In genomic region chr5:149143470-149143869, GRCh38 we compare ENCODE assay signal across 11 cellular contexts. TPM values are rescaled to one million over a fixed set of nuclear protein-coding genes. Genes with fewer than 3 reads are reported as not detected.
DNase-seq lines count a peak whose midpoint lies in the region; TF ChIP-seq lines count a peak whose summit lies in the region.
"Had no signal": no experiment of that assay in that cellular context is flagged by ENCODE, and none has a peak within 500 bp of the region (broad histone marks: within the 10 kb centered on the region; RNA-seq: fewer than 3 reads in every experiment).

No MANE protein-coding gene starts in this region.

- peak overlapping the region; percentile 72 for H3K9ac ChIP-seq in adipocyte (ENCODE audit: low read length)
- H3K9ac ChIP-seq in fibroblast of lung (ENCODE audit: insufficient read depth, low read length): no peak overlapping the region
- H3K9ac ChIP-seq in neural cell (ENCODE audit: low read length): no peak overlapping the region
- H3K9ac ChIP-seq in neuronal stem cell (ENCODE audit: low read depth, low read length, poor library complexity): no peak overlapping the region

- no peaks in the 10 kb centered on the region for H3K9me3 ChIP-seq in adipocyte (ENCODE audit: control insufficient read depth, low read length)
- no peaks in the 10 kb centered on the region for H3K9me3 ChIP-seq in fibroblast of lung (ENCODE audit: control insufficient read depth, insufficient read depth, low read depth, low read length)
- H3K9me3 ChIP-seq in neural cell (ENCODE audit: low read length): no peaks in the 10 kb centered on the region
- H3K9me3 ChIP-seq in neuronal stem cell (replicated peaks in 1 of 2; ENCODE audit: control insufficient read depth in 2 of 2, insufficient read depth in 1 of 2, low read depth in 1 of 2, low read length in 2 of 2): no peaks in the 10 kb centered on the region

- H3K27me3 ChIP-seq in adipocyte (replicated peaks; ENCODE audit: control insufficient read depth, insufficient read depth, low read length) (no peaks in the 10 kb centered on the region), fibroblast of lung (ENCODE audit: control insufficient read depth, insufficient read depth, low read length) (no peaks in the 10 kb centered on the region), neural cell (ENCODE audit: insufficient read depth, low read depth, low read length) (peaks cover 12% of the 10 kb centered on the region), neuronal stem cell (ENCODE audit: control insufficient read depth in 3 of 3, insufficient read depth in 3 of 3, low read depth in 1 of 3, low read length in 3 of 3) (peaks cover 0 to 22% (median 14%) of the 10 kb centered on the region in 3 experiments)

- H2AK5ac ChIP-seq in neuronal stem cell (ENCODE audit: low read depth, low read length): no peak overlapping the region

- no peak overlapping the region for H2BK5ac ChIP-seq in neuronal stem cell (ENCODE audit: low read length)

- H3K4me3 ChIP-seq in AG04449 (ENCODE audit: low read depth, low read length) (no peak overlapping the region), adipocyte (ENCODE audit: low read length) (peak overlapping the region; percentile 98), fibroblast of lung (replicated peaks in 1 of 4; ENCODE audit: control extremely low read depth in 1 of 4, insufficient read depth in 1 of 4, low read depth in 3 of 4, low read length in 4 of 4) (peak overlapping the region; percentile 11 to 99 (median 50)), neural cell (ENCODE audit: low read length) (peak overlapping the region; percentile 51), neuronal stem cell (ENCODE audit: low read length in 2 of 2) (no peak overlapping the region)

- no peak for TF ChIP-seq EP300 in neural cell (conservative IDR thresholded peaks at IDR 0.05; ENCODE audit: poor library complexity, severe bottlenecking)

- H3K4me1 ChIP-seq in adipocyte (ENCODE audit: control insufficient read depth, insufficient read depth, low read length) (peaks cover 44% of the 10 kb centered on the region), fibroblast of lung (ENCODE audit: control insufficient read depth, extremely low read depth, insufficient read depth, low read length) (no peaks in the 10 kb centered on the region), neuronal stem cell (ENCODE audit: control insufficient read depth in 2 of 2, insufficient read depth in 1 of 2, low read depth in 1 of 2, low read length in 2 of 2) (peaks cover 0 to 4% of the 10 kb centered on the region in 2 donors)

- DNase-seq in AG04449 (ENCODE audit: low read depth, low spot score) (peak; percentile 36), adipocyte (ENCODE audit: low read depth) (peak; percentile 79), fibroblast of lung (ENCODE audit: low read depth in 2 of 2) (peak; percentile 86 to 88), HK-2 (ENCODE audit: unreplicated experiment) (no peak), HuH-7.5 (ENCODE audit: low spot score) (no peak), neuronal stem cell (ENCODE audit: low spot score) (no peak)
- DNase-seq in activated CD4-positive, alpha-beta T cell treated with anti-CD3 and anti-CD28 coated beads for 4 hours: no peak
- DNase-seq: KG1, SIG-M5 had no signal

- no peak overlapping the region for H4K8ac ChIP-seq in neuronal stem cell (ENCODE audit: low read depth, low read length)

- no peak overlapping the region for H2AFZ ChIP-seq in fibroblast of lung (ENCODE audit: low read length)
- H2AFZ ChIP-seq in neural cell (ENCODE audit: low read depth, low read length): no peak overlapping the region
- H2AFZ ChIP-seq in neuronal stem cell (ENCODE audit: low read length): no peak overlapping the region

- H3K4ac ChIP-seq in neuronal stem cell (ENCODE audit: low read length): no peak overlapping the region

- TF ChIP-seq CTCF in AG04449 (IDR thresholded peaks at IDR 0.05; ENCODE audit: insufficient read depth, low read length, missing control alignments): no peak
- no peak for TF ChIP-seq CTCF in fibroblast of lung (conservative IDR thresholded peaks at IDR 0.05 in 1 of 2, IDR thresholded peaks at IDR 0.05 in 1 of 2; ENCODE audit: low read depth in 1 of 2, low read length in 2 of 2)
- no peak for TF ChIP-seq CTCF in neural cell (IDR thresholded peaks at IDR 0.05; ENCODE audit: poor library complexity, severe bottlenecking)

- H4K20me1 ChIP-seq in fibroblast of lung (ENCODE audit: control insufficient read depth, extremely low read depth, insufficient read depth, low read length) (no peaks in the 10 kb centered on the region), neural cell (ENCODE audit: insufficient read depth) (no peaks in the 10 kb centered on the region)

- TF ChIP-seq RAD21 in neural cell (conservative IDR thresholded peaks at IDR 0.05): no peak

- H2BK12ac ChIP-seq in neuronal stem cell (ENCODE audit: low read length): no peak overlapping the region

- POLR2A ChIA-PET in AG04449 (lab: Yijun Ruan, JAX): no interaction called here

- H3K4me2 ChIP-seq in fibroblast of lung (ENCODE audit: extremely low read depth, insufficient read depth, low read length) (peak overlapping the region; percentile 44), neural cell (ENCODE audit: low read length) (peak overlapping the region; percentile 82), neuronal stem cell (ENCODE audit: insufficient read depth, low read length, poor library complexity, severe bottlenecking) (no peak overlapping the region)

- no peak overlapping the region for H2BK15ac ChIP-seq in neuronal stem cell (ENCODE audit: low read length)

- no peak overlapping the region for H3K18ac ChIP-seq in neuronal stem cell (ENCODE audit: low read length)

- no peaks in the 10 kb centered on the region for H3K79me1 ChIP-seq in neuronal stem cell (ENCODE audit: low read depth, low read length)

- H3F3A ChIP-seq in neural cell (ENCODE audit: insufficient read depth, low read length, poor library complexity, severe bottlenecking): no peaks in the 10 kb centered on the region

- H3K36me3 ChIP-seq in adipocyte (ENCODE audit: control insufficient read depth, insufficient read depth, low read length, severe bottlenecking) (no peaks in the 10 kb centered on the region), fibroblast of lung (ENCODE audit: control insufficient read depth, insufficient read depth, low read length) (no peaks in the 10 kb centered on the region), neural cell (ENCODE audit: insufficient read depth, low read length) (no peaks in the 10 kb centered on the region), neuronal stem cell (replicated peaks in 1 of 2; ENCODE audit: control insufficient read depth in 2 of 2, insufficient read depth in 2 of 2, low read length in 2 of 2) (no peaks in the 10 kb centered on the region)

- no peak overlapping the region for H2BK120ac ChIP-seq in neuronal stem cell (ENCODE audit: low read depth, low read length)

- H3K14ac ChIP-seq in neuronal stem cell (ENCODE audit: low read length): no peak overlapping the region

- H3K9me2 ChIP-seq in neural cell (ENCODE audit: insufficient read depth, low read length): no peaks in the 10 kb centered on the region

- CTCF ChIA-PET in AG04449 (lab: Yijun Ruan, JAX): interaction anchor here (0.8 to 10.4 kb wide), 12 partner anchors 12 to 121 kb away, joined by 3 to 249 read pairs (median 4); no protein-coding TSS in a partner anchor

- H3K27ac ChIP-seq in fibroblast of lung (ENCODE audit: insufficient read depth, low read length) (peak overlapping the region; percentile 88), neural cell (ENCODE audit: low read length) (no peak overlapping the region), neuronal stem cell (replicated peaks; ENCODE audit: low read length) (no peak overlapping the region)

- H3K23ac ChIP-seq in neuronal stem cell (ENCODE audit: low read depth, low read length, poor library complexity): no peak overlapping the region

- H4K91ac ChIP-seq in neuronal stem cell (ENCODE audit: low read depth, low read length, poor library complexity): no peak overlapping the region

- H3K79me2 ChIP-seq in fibroblast of lung (ENCODE audit: control insufficient read depth, insufficient read depth, low read length) (peaks cover 63% of the 10 kb centered on the region), neural cell (replicated peaks; ENCODE audit: insufficient read depth, low read length) (no peaks in the 10 kb centered on the region)

- WGBS in neuronal stem cell (ENCODE audit: extremely low coverage in 2 of 2, insufficient read length in 2 of 2, insufficient replicate concordance in 1 of 2), 2 donors: no CpG with 5 or more reads among the region's 2 CpGs

TF ChIP-seq in neural cell, 6 proteins besides CTCF, POLR2A, EP300 and RAD21 (continues in another document):
- TF ChIP-seq SMC3 (conservative IDR thresholded peaks at IDR 0.05; ENCODE audit: poor library complexity): no peak
- no peak for TF ChIP-seq POLR2AphosphoS5 (IDR thresholded peaks at IDR 0.05)
- TF ChIP-seq REST (IDR thresholded peaks at IDR 0.05; ENCODE audit: borderline replicate concordance): no peak

RNA-seq across cellular contexts. Expression of gene ABLIM3, which starts 2.2 kb away (rescaled TPM):
- total RNA-seq in fibroblast of lung: 37.2 and 48.1 TPM in 2 replicates
- polyA plus RNA-seq in fibroblast of lung: 49.9 and 67.8 TPM in 2 replicates
- polyA plus RNA-seq in fibroblast of lung (2012): 56.3 and 70.6 TPM in 2 replicates
- polyA minus RNA-seq in fibroblast of lung (ENCODE audit: low replicate concordance): 124 and 233 TPM in 2 replicates
- polyA plus RNA-seq in neural cell: 15.3 and 17.7 TPM in 2 replicates
- 30.7 and 35.3 TPM in 2 replicates for polyA minus RNA-seq in neural cell
- polyA plus RNA-seq in neuronal stem cell (2013, experiment 1 of 2): 0.14 TPM
- 0.18 TPM for polyA plus RNA-seq in neuronal stem cell (2013, experiment 2 of 2)
- total RNA-seq: A673 had no signal

Comparison
In these comparisons a context has a peak if more than half of its experiments do, and no peak if none do; other contexts are left out.
1. DNase-seq: peak in AG04449 (single experiment), adipocyte (single experiment) and fibroblast of lung (2 of 2); none in HK-2 (single experiment), activated CD4-positive, alpha-beta T cell treated with anti-CD3 and anti-CD28 coated beads for 4 hours (0 of 2), HuH-7.5 (single experiment) and neuronal stem cell (single experiment).
2. H3K4me3 ChIP-seq: peak in adipocyte (single experiment), fibroblast of lung (4 of 4) and neural cell (single experiment); none in AG04449 (single experiment) and neuronal stem cell (0 of 2).